In the genomic region with DNA sequence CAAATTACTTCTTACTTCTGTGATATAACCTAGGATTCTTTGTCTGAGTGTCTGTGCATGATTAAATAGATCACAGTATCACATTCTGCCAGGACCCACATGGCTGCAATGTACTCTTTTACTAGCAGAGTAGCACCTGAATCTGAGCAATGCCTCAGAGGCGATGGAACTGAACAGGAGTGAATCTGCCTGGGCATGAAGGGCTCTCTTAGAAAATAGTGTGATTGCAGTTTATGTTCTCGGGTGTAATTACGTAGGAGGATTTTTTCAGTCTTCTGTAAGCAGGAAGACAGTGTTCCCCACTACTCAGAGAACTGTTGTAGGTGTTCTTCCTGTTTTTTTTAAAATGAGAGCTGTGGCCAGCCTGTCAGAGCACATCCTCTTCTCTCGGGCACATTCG, we compare ENCODE assay signal across 21 cellular contexts.
"Had no signal": no experiment of that assay in that cellular context is flagged by ENCODE, and none has a peak within 500 bp of the region (broad histone marks: within the 10 kb centered on the region; RNA-seq: fewer than 3 reads in every experiment).

No MANE protein-coding gene starts in this region.

- H2AFZ ChIP-seq: PC-9 had no signal

- H3K27me3 ChIP-seq: ascending aorta, body of pancreas had no signal

- H3K9me3 ChIP-seq: ascending aorta, body of pancreas had no signal

- H3K4me1 ChIP-seq: ascending aorta, body of pancreas had no signal

- H3K4me2 ChIP-seq: PC-9 had no signal

- H3K4me3 ChIP-seq: ascending aorta, body of pancreas, PC-9, SK-N-MC had no signal

- H3K36me3 ChIP-seq: ascending aorta had no signal

- H3K27ac ChIP-seq: ascending aorta, body of pancreas, PC-9, SK-N-MC, VCaP had no signal

- DNase-seq: activated CD4-positive, CD25-positive, alpha-beta regulatory T cell; activated CD8-positive, alpha-beta memory T cell treated with anti-CD3 and anti-CD28 coated beads, Interleukin-2, amount 50 U/mL, for 4 hours; activated CD8-positive, alpha-beta T cell treated with anti-CD3 and anti-CD28 coated beads for 36 hours; activated naive CD4-positive, alpha-beta T cell treated with anti-CD3 and anti-CD28 coated beads, Interleukin-2, amount 50 U/mL, for 16 hours; amniotic stem cell; body of pancreas; IMR-90; KG1; NCI-H1048; NCI-H146; NCI-H187 treated with DMSO at 0.1 percent for 48 hours; NCI-H2081 treated with DMSO at 0.1 percent for 48 hours; NCI-H446; NCI-H524; PC-9; T-cell; T-helper 2 cell; T1000 had no signal
